In the genomic region with DNA sequence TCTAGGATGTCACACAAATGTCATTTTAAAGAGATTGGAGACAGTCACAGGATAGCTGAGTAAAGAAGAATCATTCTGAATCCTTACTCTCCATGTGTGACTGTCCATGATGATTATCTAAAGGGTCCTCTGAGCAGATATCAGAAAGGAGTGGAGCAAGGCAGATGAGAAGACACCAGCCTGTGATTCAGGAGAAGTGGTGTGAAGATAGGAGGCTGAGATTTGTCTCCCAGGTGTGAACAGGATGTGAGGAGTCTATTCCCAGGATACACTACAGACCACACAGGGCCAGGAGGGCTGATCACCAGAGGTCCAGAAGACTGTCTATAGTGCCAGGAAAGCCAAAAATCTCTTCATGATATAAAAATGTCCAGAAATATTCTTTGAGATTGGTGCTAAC, we compare ENCODE assay signal across 17 cellular contexts. TPM values are rescaled to one million over a fixed set of nuclear protein-coding genes. Genes with fewer than 3 reads are reported as not detected.
DNase-seq lines count a peak whose midpoint lies in the region; ATAC-seq lines count a peak whose summit lies in the region.
"Had no signal": no experiment of that assay in that cellular context is flagged by ENCODE, and none has a peak within 500 bp of the region (broad histone marks: within the 10 kb centered on the region; RNA-seq: fewer than 3 reads in every experiment).

No MANE protein-coding gene starts in this region.

- no peaks in the 10 kb centered on the region for H3K9me3 Mint-ChIP-seq in stimulated activated effector memory CD8-positive, alpha-beta T cell treated with anti-CD3 and anti-CD28 coated beads, Interleukin-12 subunit alpha, Interleukin-12 subunit beta, amount 100 ng/mL, for 72 hours
- no peaks in the 10 kb centered on the region for H3K9me3 Mint-ChIP-seq in activated CD8-positive, alpha-beta memory T cell treated with anti-CD3 and anti-CD28 coated beads, Interleukin-2, amount 10 ng/mL, durations not matched to agents 7 days and 5 days (ENCODE audit: low read depth)
- H3K9me3 Mint-ChIP-seq: CD8-positive, alpha-beta T cell had no signal

- no peak overlapping the region for H4K8ac ChIP-seq in mesenchymal stem cell (ENCODE audit: low read length)

- H3K36me3 ChIP-seq in mesenchymal stem cell (ENCODE audit: control insufficient read depth in 1 of 2, insufficient read depth in 2 of 2, low read depth in 1 of 2, low read length in 2 of 2), result peaks cover 0 to 20% of the 10 kb centered on the region in 2 experiments
- no peaks in the 10 kb centered on the region for H3K36me3 ChIP-seq in aorta (ENCODE audit: control insufficient read depth in 1 of 2, insufficient read depth in 2 of 2, low read length in 1 of 2)
- H3K36me3 ChIP-seq: BLaER1 had no signal

- H2BK5ac ChIP-seq in mesenchymal stem cell (ENCODE audit: low read depth, low read length, poor library complexity, severe bottlenecking), result no peak overlapping the region

- no peak overlapping the region for H3K4me3 Mint-ChIP-seq in stimulated activated effector memory CD8-positive, alpha-beta T cell treated with anti-CD3 and anti-CD28 coated beads, Interleukin-12 subunit alpha, Interleukin-12 subunit beta, amount 100 ng/mL, for 72 hours
- no peak overlapping the region for H3K4me3 Mint-ChIP-seq in activated CD8-positive, alpha-beta memory T cell treated with anti-CD3 and anti-CD28 coated beads, Interleukin-2, amount 10 ng/mL, durations not matched to agents 7 days and 5 days
- H3K4me3 Mint-ChIP-seq: B cell; CD4-positive, CD25-positive, alpha-beta regulatory T cell; CD8-positive, alpha-beta T cell had no signal

- peak; percentile 11 to 29 for DNase-seq in NCI-H524 (lab: John Stamatoyannopoulos, UW)
- no peak for DNase-seq in NCI-H524 treated with DMSO at 0.1 percent for 48 hours (lab: John Stamatoyannopoulos, UW)
- DNase-seq in mesenchymal stem cell, result no peak
- DNase-seq in stimulated activated effector memory CD8-positive, alpha-beta T cell treated with anti-CD3 and anti-CD28 coated beads, Interleukin-12 subunit alpha, Interleukin-12 subunit beta, amount 100 ng/mL, for 72 hours (ENCODE audit: low spot score in 2 of 2), result no peak
- no peak for DNase-seq in aorta
- no peak for DNase-seq in activated CD8-positive, alpha-beta memory T cell treated with anti-CD3 and anti-CD28 coated beads, Interleukin-2, amount 10 ng/mL, durations not matched to agents 7 days and 5 days
- DNase-seq: Caco-2; CD4-positive, CD25-positive, alpha-beta regulatory T cell; CD8-positive, alpha-beta T cell; DMS153; DND-41; GOT3 had no signal

- H3K4me1 ChIP-seq in mesenchymal stem cell (ENCODE audit: control insufficient read depth, insufficient read depth, low read depth, low read length) (no peaks in the 10 kb centered on the region), aorta (ENCODE audit: control insufficient read depth in 1 of 2, insufficient read depth in 2 of 2, low read length in 2 of 2) (peaks cover 0 to 5% of the 10 kb centered on the region in 2 donors)
- H3K4me1 ChIP-seq: BLaER1, HAP-1 had no signal

- ATAC-seq in stimulated activated effector memory CD8-positive, alpha-beta T cell treated with anti-CD3 and anti-CD28 coated beads, Interleukin-12 subunit alpha, Interleukin-12 subunit beta, amount 100 ng/mL, for 72 hours, result no peak
- ATAC-seq in aorta (ENCODE audit: low FRiP score), result no peak
- ATAC-seq in activated CD8-positive, alpha-beta memory T cell treated with anti-CD3 and anti-CD28 coated beads, Interleukin-2, amount 10 ng/mL, durations not matched to agents 7 days and 5 days, result no peak
- ATAC-seq: CD8-positive, alpha-beta T cell had no signal

- no peak overlapping the region for H3K9ac ChIP-seq in mesenchymal stem cell (ENCODE audit: low read length)
- H3K9ac ChIP-seq: BLaER1 had no signal

- no peak overlapping the region for H3K4me3 ChIP-seq in mesenchymal stem cell (ENCODE audit: insufficient read depth in 1 of 2, low read depth in 1 of 2, low read length in 2 of 2)
- no peak overlapping the region for H3K4me3 ChIP-seq in aorta (ENCODE audit: low read length in 2 of 2)
- H3K4me3 ChIP-seq: BLaER1, HAP-1 had no signal

- peak overlapping the region; percentile 80 for H2AK5ac ChIP-seq in mesenchymal stem cell (ENCODE audit: low read length, severe bottlenecking)

- H3K9me3 ChIP-seq in mesenchymal stem cell (ENCODE audit: control insufficient read depth, low read length), result no peaks in the 10 kb centered on the region
- H3K9me3 ChIP-seq in aorta (ENCODE audit: control insufficient read depth, low read length), result no peaks in the 10 kb centered on the region
- H3K9me3 ChIP-seq: BLaER1, Caco-2, HAP-1 had no signal

- H3K27me3 Mint-ChIP-seq in activated CD8-positive, alpha-beta memory T cell treated with anti-CD3 and anti-CD28 coated beads, Interleukin-2, amount 10 ng/mL, durations not matched to agents 7 days and 5 days, result peaks cover 3% of the 10 kb centered on the region

- H3K14ac ChIP-seq in mesenchymal stem cell (ENCODE audit: low read length in 2 of 2), result no peak overlapping the region

- no peak overlapping the region for H3K4me2 ChIP-seq in mesenchymal stem cell (ENCODE audit: low read length, poor library complexity, severe bottlenecking)
- H3K4me2 ChIP-seq: BLaER1 had no signal

- H2BK15ac ChIP-seq in mesenchymal stem cell (ENCODE audit: low read depth, poor library complexity, severe bottlenecking), result no peak overlapping the region

- CTCF ChIA-PET in activated CD8-positive, alpha-beta memory T cell treated with anti-CD3 and anti-CD28 coated beads, Interleukin-2, amount 10 ng/mL, durations not matched to agents 7 days and 5 days (lab: Charles Lee), result interaction anchor here (0.9 to 9.6 kb wide), 3 partner anchors 16 to 154 kb away, joined by 3 to 199 read pairs (median 3); a partner anchor contains a TSS

- H3K27ac Mint-ChIP-seq in stimulated activated effector memory CD8-positive, alpha-beta T cell treated with anti-CD3 and anti-CD28 coated beads, Interleukin-12 subunit alpha, Interleukin-12 subunit beta, amount 100 ng/mL, for 72 hours, result peak overlapping the region; percentile 33
- no peak overlapping the region for H3K27ac Mint-ChIP-seq in activated CD8-positive, alpha-beta memory T cell treated with anti-CD3 and anti-CD28 coated beads, Interleukin-2, amount 10 ng/mL, durations not matched to agents 7 days and 5 days
- H3K27ac Mint-ChIP-seq: B cell; CD4-positive, CD25-positive, alpha-beta regulatory T cell; CD8-positive, alpha-beta T cell had no signal

- H4K91ac ChIP-seq in mesenchymal stem cell (ENCODE audit: low read length), result no peak overlapping the region

- H3K4ac ChIP-seq in mesenchymal stem cell (ENCODE audit: low read depth in 1 of 2, low read length in 2 of 2), result peak overlapping the region in 1 of 2 experiments; percentile 60

- H2AFZ ChIP-seq in mesenchymal stem cell (ENCODE audit: low read depth, low read length), result no peak overlapping the region

- H3K18ac ChIP-seq in mesenchymal stem cell (ENCODE audit: low read depth in 1 of 2, low read length in 2 of 2), result no peak overlapping the region

- H3K79me1 ChIP-seq in mesenchymal stem cell (replicated peaks; ENCODE audit: low read length, poor library complexity, severe bottlenecking), result no peaks in the 10 kb centered on the region

- intact Hi-C loops in aorta (cut with DNase I), result loop anchor here (5.0 to 10.0 kb wide), 4 partner anchors 155 to 212 kb away; a partner anchor contains a TSS

- no peak overlapping the region for H3K27ac ChIP-seq in mesenchymal stem cell (ENCODE audit: low read length, poor library complexity, severe bottlenecking)
- no peak overlapping the region for H3K27ac ChIP-seq in aorta (ENCODE audit: low read depth in 1 of 2, low read length in 2 of 2)
- H3K27ac ChIP-seq: 22Rv1, BLaER1, C4-2B had no signal

- no peaks in the 10 kb centered on the region for H3K4me1 Mint-ChIP-seq in stimulated activated effector memory CD8-positive, alpha-beta T cell treated with anti-CD3 and anti-CD28 coated beads, Interleukin-12 subunit alpha, Interleukin-12 subunit beta, amount 100 ng/mL, for 72 hours
- peaks cover 4% of the 10 kb centered on the region for H3K4me1 Mint-ChIP-seq in activated CD8-positive, alpha-beta memory T cell treated with anti-CD3 and anti-CD28 coated beads, Interleukin-2, amount 10 ng/mL, durations not matched to agents 7 days and 5 days
- H3K4me1 Mint-ChIP-seq: B cell had no signal

- no peaks in the 10 kb centered on the region for H3K27me3 ChIP-seq in mesenchymal stem cell (ENCODE audit: control insufficient read depth in 1 of 2, insufficient read depth in 1 of 2, low read length in 2 of 2)
- no peaks in the 10 kb centered on the region for H3K27me3 ChIP-seq in aorta (ENCODE audit: control insufficient read depth in 1 of 2, insufficient read depth in 2 of 2, low read length in 1 of 2)
- H3K27me3 ChIP-seq: BLaER1 had no signal

- no peak overlapping the region for H3K23ac ChIP-seq in mesenchymal stem cell (ENCODE audit: low read length in 2 of 2)

- H3K36me3 Mint-ChIP-seq in stimulated activated effector memory CD8-positive, alpha-beta T cell treated with anti-CD3 and anti-CD28 coated beads, Interleukin-12 subunit alpha, Interleukin-12 subunit beta, amount 100 ng/mL, for 72 hours, result no peaks in the 10 kb centered on the region
- no peaks in the 10 kb centered on the region for H3K36me3 Mint-ChIP-seq in activated CD8-positive, alpha-beta memory T cell treated with anti-CD3 and anti-CD28 coated beads, Interleukin-2, amount 10 ng/mL, durations not matched to agents 7 days and 5 days
- H3K36me3 Mint-ChIP-seq: CD4-positive, CD25-positive, alpha-beta regulatory T cell; CD8-positive, alpha-beta T cell had no signal

- no peak overlapping the region for H2BK120ac ChIP-seq in mesenchymal stem cell (ENCODE audit: low read depth, low read length)

- H2BK12ac ChIP-seq in mesenchymal stem cell (ENCODE audit: low read length in 2 of 2), result no peak overlapping the region

RNA-seq across cellular contexts. Expression of a gene that starts 27.0 kb away (rescaled TPM):
- polyA plus RNA-seq in mesenchymal stem cell (2013, experiment 1 of 2), result 6.0 TPM
- 6.4 TPM for polyA plus RNA-seq in mesenchymal stem cell (2013, experiment 2 of 2)
- 1 to 10 TPM; 4.7 to 5.0 TPM for total RNA-seq in aorta
- polyA plus RNA-seq in aorta, result 1 to 10 TPM; 3.9 to 7.3 TPM
- total RNA-seq in activated CD8-positive, alpha-beta memory T cell treated with anti-CD3 and anti-CD28 coated beads, Interleukin-2, amount 10 ng/mL, durations not matched to agents 7 days and 5 days, result 1 to 10 TPM in 1 of 2 experiments, under 1 TPM in 1; 0.91 to 1.3 TPM

RNA-seq across cellular contexts. Expression of a gene that starts 27.1 kb away (rescaled TPM):
- polyA plus RNA-seq in mesenchymal stem cell (2013, experiment 1 of 2), result 45.4 TPM
- 46.8 TPM for polyA plus RNA-seq in mesenchymal stem cell (2013, experiment 2 of 2)
- total RNA-seq in aorta, result 10 to 100 TPM; 58.3 to 61.0 TPM
- 10 to 100 TPM in 1 of 2 donors, 1 to 10 TPM in 1; 5.8 to 15.2 TPM for polyA plus RNA-seq in aorta
- 10 to 100 TPM; 11.5 to 14.7 TPM for total RNA-seq in activated CD8-positive, alpha-beta memory T cell treated with anti-CD3 and anti-CD28 coated beads, Interleukin-2, amount 10 ng/mL, durations not matched to agents 7 days and 5 days

Comparison
In these comparisons a context has a peak if more than half of its experiments do, and no peak if none do; other contexts are left out.
1. DNase-seq: peak in NCI-H524 (2 of 2); none in NCI-H524 treated with DMSO at 0.1 percent for 48 hours (single experiment), mesenchymal stem cell (single experiment), stimulated activated effector memory CD8-positive, alpha-beta T cell treated with anti-CD3 and anti-CD28 coated beads, Interleukin-12 subunit alpha, Interleukin-12 subunit beta, amount 100 ng/mL, for 72 hours (0 of 2), aorta (0 of 2) and activated CD8-positive, alpha-beta memory T cell treated with anti-CD3 and anti-CD28 coated beads, Interleukin-2, amount 10 ng/mL, durations not matched to agents 7 days and 5 days (single experiment).